In genomic region chr17:49573510-49574282, GRCh38 we compare ENCODE assay signal across 1 cellular context.
TF ChIP-seq lines count a peak whose summit lies in the region.

No MANE protein-coding gene starts in this region.

TF ChIP-seq in HepG2, 621 proteins besides CTCF, POLR2A, EP300 and RAD21 (continued from another document):
- TF ChIP-seq EZH2 (conservative IDR thresholded peaks at IDR 0.05; ENCODE audit: low read depth, low read length): no peak
- TF ChIP-seq CBFB (CRISPR knock-in tag; IDR thresholded peaks at IDR 0.05): no peak
- no peak for TF ChIP-seq GZF1 (CRISPR knock-in tag; IDR thresholded peaks at IDR 0.05)
- peak; percentile 51; the same call in 1 of the 2 replicates for TF ChIP-seq ONECUT2 (CRISPR knock-in tag; IDR thresholded peaks at IDR 0.05)
- TF ChIP-seq ZNF75D (CRISPR knock-in tag; IDR thresholded peaks at IDR 0.05; ENCODE audit: borderline replicate concordance): no peak
- TF ChIP-seq CHD2 (IDR thresholded peaks at IDR 0.05; ENCODE audit: low read depth, low read length): no peak
- TF ChIP-seq ZNF263 (CRISPR knock-in tag; IDR thresholded peaks at IDR 0.05): peak; percentile 78
- TF ChIP-seq ZNF547 (CRISPR knock-in tag; IDR thresholded peaks at IDR 0.05): no peak
- no peak for TF ChIP-seq POLR2AphosphoS2 (IDR thresholded peaks at IDR 0.05; ENCODE audit: low read depth, low read length)
- TF ChIP-seq NRL (CRISPR knock-in tag; IDR thresholded peaks at IDR 0.05; ENCODE audit: borderline replicate concordance): no peak
- TF ChIP-seq, protein P1, sequence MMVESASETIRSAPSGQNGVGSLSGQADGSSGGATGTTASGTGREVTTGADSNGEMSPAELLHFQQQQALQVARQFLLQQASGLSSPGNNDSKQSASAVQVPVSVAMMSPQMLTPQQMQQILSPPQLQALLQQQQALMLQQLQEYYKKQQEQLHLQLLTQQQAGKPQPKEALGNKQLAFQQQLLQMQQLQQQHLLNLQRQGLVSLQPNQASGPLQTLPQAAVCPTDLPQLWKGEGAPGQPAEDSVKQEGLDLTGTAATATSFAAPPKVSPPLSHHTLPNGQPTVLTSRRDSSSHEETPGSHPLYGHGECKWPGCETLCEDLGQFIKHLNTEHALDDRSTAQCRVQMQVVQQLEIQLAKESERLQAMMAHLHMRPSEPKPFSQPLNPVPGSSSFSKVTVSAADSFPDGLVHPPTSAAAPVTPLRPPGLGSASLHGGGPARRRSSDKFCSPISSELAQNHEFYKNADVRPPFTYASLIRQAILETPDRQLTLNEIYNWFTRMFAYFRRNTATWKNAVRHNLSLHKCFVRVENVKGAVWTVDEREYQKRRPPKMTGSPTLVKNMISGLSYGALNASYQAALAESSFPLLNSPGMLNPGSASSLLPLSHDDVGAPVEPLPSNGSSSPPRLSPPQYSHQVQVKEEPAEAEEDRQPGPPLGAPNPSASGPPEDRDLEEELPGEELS (CRISPR knock-in tag; IDR thresholded peaks at IDR 0.05): no peak
- TF ChIP-seq HDAC6 (IDR thresholded peaks at IDR 0.05; ENCODE audit: low read depth, low read length): no peak
- peak; percentile 97 for TF ChIP-seq ZNF768 (CRISPR knock-in tag; IDR thresholded peaks at IDR 0.05)
- peak; percentile 71; the same call in 1 of the 2 replicates for TF ChIP-seq ZMYM3 (CRISPR knock-in tag; IDR thresholded peaks at IDR 0.05)
- TF ChIP-seq MXI1 (IDR thresholded peaks at IDR 0.05; ENCODE audit: borderline replicate concordance, low read depth, low read length): no peak
- TF ChIP-seq ZNF501 (CRISPR knock-in tag; IDR thresholded peaks at IDR 0.05): no peak
- TF ChIP-seq LCORL (IDR thresholded peaks at IDR 0.05): no peak
- TF ChIP-seq LCORL (CRISPR knock-in tag; IDR thresholded peaks at IDR 0.05): no peak
- no peak for TF ChIP-seq ZNF550 (CRISPR knock-in tag; IDR thresholded peaks at IDR 0.05; ENCODE audit: borderline replicate concordance)
